ENCODE assay signal across 17 cellular contexts in genomic region chr1:28028873-28029654, GRCh38. TPM values are rescaled to one million over a fixed set of nuclear protein-coding genes. Genes with fewer than 3 reads are reported as not detected.
DNase-seq lines count a peak whose midpoint lies in the region; ATAC-seq and TF ChIP-seq lines count a peak whose summit lies in the region.
"Had no signal": no experiment of that assay in that cellular context is flagged by ENCODE, and none has a peak within 500 bp of the region (broad histone marks: within the 10 kb centered on the region; RNA-seq: fewer than 3 reads in every experiment).

No MANE protein-coding gene starts in this region.

- H3K4me3 ChIP-seq in IMR-90 (ENCODE audit: insufficient read depth, low read depth, low read length) (no peak overlapping the region), choroid plexus epithelial cell (ENCODE audit: low read depth, low read length) (no peak overlapping the region)
- H3K4me3 ChIP-seq: GM23338 had no signal

- peak overlapping the region; percentile 97 for H2BK120ac ChIP-seq in IMR-90 (ENCODE audit: low read depth, low read length)

- no CpG with 5 or more reads among the region's 3 CpGs for WGBS in IMR-90 (ENCODE audit: extremely low coverage in 2 of 2, insufficient read length in 1 of 2), 2 experiments

- H3K56ac ChIP-seq in IMR-90 (ENCODE audit: extremely low read depth, insufficient read depth, low read length): peak overlapping the region; percentile 39; the same call in 1 of the 2 replicates

- H3K27ac ChIP-seq in IMR-90 (ENCODE audit: insufficient read depth, low read length): peak overlapping the region; percentile 92
- H3K27ac ChIP-seq: parathyroid adenoma had no signal

- intact Hi-C loops in IMR-90 (cut with micrococcal nuclease): no loop called here

- H3K4me2 ChIP-seq in IMR-90 (ENCODE audit: low read depth, low read length): peak overlapping the region; percentile 87; the same call in 1 of the 2 replicates
- H3K4me2 ChIP-seq: GM23338 had no signal

- H2BK5ac ChIP-seq in IMR-90 (ENCODE audit: low read depth, low read length, poor library complexity, severe bottlenecking): peak overlapping the region; percentile 95

- no peak overlapping the region for H3K4me3 Mint-ChIP-seq in mesothelial cell of epicardium
- H3K4me3 Mint-ChIP-seq: activated CD4-positive, alpha-beta T cell treated with anti-CD3 and anti-CD28 coated beads, Interleukin-2, amount 10 ng/mL, durations not matched to agents 24 days and 14 days; activated naive CD8-positive, alpha-beta T cell treated with anti-CD3 and anti-CD28 coated beads, Interleukin-2, amount 10 ng/mL, durations not matched to agents 7 days and 5 days; GM23338 had no signal

- BruUV-seq in IMR-90 (replicated peaks; lab: Mats Ljungman, UMichigan): no TSS peak

- no peak overlapping the region for H3K9ac ChIP-seq in IMR-90 (ENCODE audit: low read depth, low read length)
- H3K9ac ChIP-seq: parathyroid adenoma had no signal

- POLR2A ChIA-PET in IMR-90 (lab: Charles Lee; ENCODE audit: unreplicated experiment): interaction anchor here (0.6 kb wide), 1 partner anchor 9 kb away, joined by 3 read pairs; no protein-coding TSS in a partner anchor

- H4K5ac ChIP-seq in IMR-90 (ENCODE audit: low read depth, low read length): peak overlapping the region; percentile 81; the same call in 1 of the 2 replicates

- no peaks in the 10 kb centered on the region for H4K20me1 ChIP-seq in IMR-90 (ENCODE audit: insufficient read depth, low read length)

- peak overlapping the region; percentile 80 for H3K27ac Mint-ChIP-seq in mesothelial cell of epicardium
- H3K27ac Mint-ChIP-seq: activated CD4-positive, alpha-beta T cell treated with anti-CD3 and anti-CD28 coated beads, Interleukin-2, amount 10 ng/mL, durations not matched to agents 24 days and 14 days; activated naive CD8-positive, alpha-beta T cell treated with anti-CD3 and anti-CD28 coated beads, Interleukin-2, amount 10 ng/mL, durations not matched to agents 7 days and 5 days; GM23338 had no signal

- TF ChIP-seq RAD21 in IMR-90 (IDR thresholded peaks at IDR 0.05; ENCODE audit: low read length): no peak

- no peaks in the 10 kb centered on the region; the same call in 1 of the 2 replicates for H3K36me3 ChIP-seq in IMR-90 (ENCODE audit: control insufficient read depth, insufficient read depth, low read length)

- H3K79me1 ChIP-seq in IMR-90 (ENCODE audit: low read depth in 1 of 2, low read length in 2 of 2): peaks cover 18 to 34% of the 10 kb centered on the region in 2 experiments

- H3K4me1 ChIP-seq in IMR-90 (ENCODE audit: control insufficient read depth, insufficient read depth, low read length): peaks cover 13% of the 10 kb centered on the region
- H3K4me1 ChIP-seq: parathyroid adenoma had no signal

- no peaks in the 10 kb centered on the region for H3K27me3 Mint-ChIP-seq in mesothelial cell of epicardium (ENCODE audit: low read depth)
- H3K27me3 Mint-ChIP-seq: activated CD4-positive, alpha-beta T cell treated with anti-CD3 and anti-CD28 coated beads, Interleukin-2, amount 10 ng/mL, durations not matched to agents 24 days and 14 days; activated naive CD8-positive, alpha-beta T cell treated with anti-CD3 and anti-CD28 coated beads, Interleukin-2, amount 10 ng/mL, durations not matched to agents 7 days and 5 days had no signal

- peak overlapping the region; percentile 44 for H2AK9ac ChIP-seq in IMR-90 (replicated peaks; ENCODE audit: low read depth, low read length, poor library complexity)

- peak; percentile 7 for DNase-seq in AG08395 (ENCODE audit: low spot score)
- DNase-seq in IMR-90: peak; percentile 43
- DNase-seq in choroid plexus epithelial cell (ENCODE audit: low read depth): peak; percentile 66
- DNase-seq in mesothelial cell of epicardium (ENCODE audit: low spot score in 2 of 2, unreplicated experiment in 2 of 2): no peak
- DNase-seq in NCI-H1417 (lab: John Stamatoyannopoulos, UW): no peak
- DNase-seq: activated CD4-positive, alpha-beta T cell treated with anti-CD3 and anti-CD28 coated beads, Interleukin-2, amount 10 ng/mL, durations not matched to agents 24 days and 14 days; activated naive CD8-positive, alpha-beta T cell treated with anti-CD3 and anti-CD28 coated beads, Interleukin-2, amount 10 ng/mL, durations not matched to agents 7 days and 5 days; activated T-cell treated with anti-CD3 and anti-CD28 coated beads, Interleukin-2, amount 50 U/mL, for 48 hours; erythroblast; kidney glomerular epithelial cell; NCI-H187; stimulated activated naive CD8-positive, alpha-beta T cell treated with anti-CD3 and anti-CD28 coated beads, Interleukin-15, Interleukin-2, amounts not matched to agents 100 U/mL and 50 U/mL, for 24 hours had no signal

- ATAC-seq in IMR-90 (ENCODE audit: low read depth) (peak; percentile 87), HG03378 (IDR thresholded peaks at IDR 0.05; ENCODE audit: unreplicated experiment) (no peak), HG02763 (IDR thresholded peaks at IDR 0.05; ENCODE audit: unreplicated experiment) (no peak), HG03432 (IDR thresholded peaks at IDR 0.05; ENCODE audit: unreplicated experiment) (no peak)
- ATAC-seq: GM23338; stimulated activated naive CD8-positive, alpha-beta T cell treated with anti-CD3 and anti-CD28 coated beads, Interleukin-15, Interleukin-2, amounts not matched to agents 100 U/mL and 50 U/mL, for 24 hours had no signal

- peak overlapping the region; percentile 96 for H3K18ac ChIP-seq in IMR-90 (ENCODE audit: low read depth, low read length)

- CTCF ChIA-PET in IMR-90 (lab: Yijun Ruan, JAX): interaction anchor here (1.1 kb wide), 1 partner anchor 9 kb away, joined by 5 read pairs; no protein-coding TSS in a partner anchor

- H3K9me1 ChIP-seq in IMR-90 (ENCODE audit: insufficient read depth, low read length): peaks cover 11% of the 10 kb centered on the region

- H3K14ac ChIP-seq in IMR-90 (replicated peaks; ENCODE audit: low read depth, low read length): peak overlapping the region; percentile 94

- H4K8ac ChIP-seq in IMR-90 (ENCODE audit: low read depth in 2 of 2, low read length in 2 of 2): peak overlapping the region; percentile 32 to 89; a peak in 3 of 4 replicates

- H2AFZ ChIP-seq in IMR-90 (replicated peaks; ENCODE audit: low read length, poor library complexity): no peak overlapping the region
- H2AFZ ChIP-seq: GM23338, parathyroid adenoma had no signal

- in situ Hi-C loops in IMR-90 (cut with MboI; ENCODE audit: low sequenced_read_pairs): no loop called here

- peak overlapping the region; percentile 79; the same call in 1 of the 2 replicates for H3K23ac ChIP-seq in IMR-90 (ENCODE audit: low read depth, low read length)

- dilution Hi-C loops in IMR-90 (cut with HindIII; ENCODE audit: low sequenced_read_pairs, unreplicated experiment): no loop called here

- TF ChIP-seq CTCF in IMR-90 (conservative IDR thresholded peaks at IDR 0.05; ENCODE audit: low read depth, low read length) (no peak), choroid plexus epithelial cell (conservative IDR thresholded peaks at IDR 0.05; ENCODE audit: low read depth, low read length) (no peak), mesothelial cell of epicardium (IDR thresholded peaks at IDR 0.05; ENCODE audit: unreplicated experiment) (no peak)

- TF ChIP-seq POLR2A in IMR-90 (IDR thresholded peaks at IDR 0.05; ENCODE audit: low read depth, low read length): no peak

- H3K9me3 Mint-ChIP-seq in mesothelial cell of epicardium: no peaks in the 10 kb centered on the region
- H3K9me3 Mint-ChIP-seq: activated CD4-positive, alpha-beta T cell treated with anti-CD3 and anti-CD28 coated beads, Interleukin-2, amount 10 ng/mL, durations not matched to agents 24 days and 14 days; activated naive CD8-positive, alpha-beta T cell treated with anti-CD3 and anti-CD28 coated beads, Interleukin-2, amount 10 ng/mL, durations not matched to agents 7 days and 5 days; GM23338 had no signal

- peak overlapping the region; percentile 85; the same call in 1 of the 3 replicates for H2BK15ac ChIP-seq in IMR-90 (ENCODE audit: low read depth, low read length)

- H3K4ac ChIP-seq in IMR-90 (ENCODE audit: low read depth, low read length): peak overlapping the region; percentile 93

- H3K4me1 Mint-ChIP-seq in mesothelial cell of epicardium: peaks cover 2% of the 10 kb centered on the region
- H3K4me1 Mint-ChIP-seq: GM23338 had no signal

- H3K27me3 ChIP-seq in IMR-90 (ENCODE audit: control insufficient read depth, insufficient read depth, low read length): no peaks in the 10 kb centered on the region

- peak overlapping the region; percentile 99 for H2BK20ac ChIP-seq in IMR-90 (ENCODE audit: low read depth, low read length)

- peak overlapping the region; percentile 70 for H4K91ac ChIP-seq in IMR-90 (ENCODE audit: insufficient read depth, low read depth, low read length)

- peak overlapping the region; percentile 97; the same call in 1 of the 2 replicates for H2AK5ac ChIP-seq in IMR-90 (ENCODE audit: low read depth, low read length)

- no peaks in the 10 kb centered on the region for H3K9me3 ChIP-seq in IMR-90 (ENCODE audit: control insufficient read depth, insufficient read depth, low read length)

- peaks cover 4% of the 10 kb centered on the region for H3K36me3 Mint-ChIP-seq in mesothelial cell of epicardium

TF ChIP-seq in IMR-90, 13 proteins besides CTCF, POLR2A, EP300 and RAD21 (continues in another document):
- no peak for TF ChIP-seq CEBPB (IDR thresholded peaks at IDR 0.05; ENCODE audit: low read depth, low read length)
- no peak for TF ChIP-seq MXI1 (IDR thresholded peaks at IDR 0.05; ENCODE audit: borderline replicate concordance, low read depth, low read length)
- TF ChIP-seq ELK1 (IDR thresholded peaks at IDR 0.05; ENCODE audit: borderline replicate concordance, low read depth, low read length): no peak
- TF ChIP-seq RFX5 (IDR thresholded peaks at IDR 0.05; ENCODE audit: low read depth, low read length): no peak

RNA-seq across cellular contexts. Expression of gene EYA3, which starts 59.3 kb away (rescaled TPM):
- 14.4 and 17.6 TPM in 2 replicates for total RNA-seq in IMR-90 (2012; rRNA removed)
- 7.9 and 9.1 TPM in 2 replicates for polyA plus RNA-seq in IMR-90 (2012; rRNA removed)
- 2.1 and 2.5 TPM in 2 replicates for polyA plus RNA-seq in IMR-90 (2012; cell fraction: cytosol; rRNA removed)
- 4.8 and 20.3 TPM in 2 replicates for polyA plus RNA-seq in IMR-90 (2012; cell fraction: nucleus; rRNA removed; ENCODE audit: low replicate concordance)
- total RNA-seq in mesothelial cell of epicardium: 28.3 to 30.2 TPM (median 29.3 TPM) in 3 replicates

Comparison
In these comparisons a context has a peak if more than half of its experiments do, and no peak if none do; other contexts are left out.
1. DNase-seq: peak in AG08395 (single experiment), IMR-90 (single experiment) and choroid plexus epithelial cell (single experiment); none in mesothelial cell of epicardium (0 of 2) and NCI-H1417 (0 of 3).